21 cellular contexts compared by ENCODE assay signal in genomic region chr2:117967981-117968723, GRCh38. TPM values are rescaled to one million over a fixed set of nuclear protein-coding genes. Genes with fewer than 3 reads are reported as not detected.
DNase-seq lines count a peak whose midpoint lies in the region; ATAC-seq and TF ChIP-seq lines count a peak whose summit lies in the region.
"Had no signal": no experiment of that assay in that cellular context is flagged by ENCODE, and none has a peak within 500 bp of the region (broad histone marks: within the 10 kb centered on the region; RNA-seq: fewer than 3 reads in every experiment).

No MANE protein-coding gene starts in this region.

- no peak for TF ChIP-seq CTCF in AG10803 (conservative IDR thresholded peaks at IDR 0.05; ENCODE audit: low read length)
- TF ChIP-seq CTCF in fibroblast of the aortic adventitia (IDR thresholded peaks at IDR 0.05; ENCODE audit: insufficient read depth, low read length), result no peak
- no peak for TF ChIP-seq CTCF in nephron (IDR thresholded peaks at IDR 0.05; ENCODE audit: unreplicated experiment in 3 of 3)

- no peaks in the 10 kb centered on the region for H3K4me1 Mint-ChIP-seq in activated T-helper 17 cell treated with anti-CD3 and anti-CD28 coated beads, Interleukin-2, amount 50 U/mL, for 72 hours
- peaks cover 18% of the 10 kb centered on the region for H3K4me1 Mint-ChIP-seq in nephron
- peaks cover 2% of the 10 kb centered on the region for H3K4me1 Mint-ChIP-seq in activated CD8-positive, alpha-beta memory T cell treated with anti-CD3 and anti-CD28 coated beads, Interleukin-2, amount 10 ng/mL, durations not matched to agents 7 days and 5 days
- H3K4me1 Mint-ChIP-seq in activated T-cell treated with anti-CD3 and anti-CD28 coated beads, Interleukin-2, amount 50 U/mL, for 72 hours (ENCODE audit: low read depth), result no peaks in the 10 kb centered on the region

- H3K27ac Mint-ChIP-seq in activated T-helper 17 cell treated with anti-CD3 and anti-CD28 coated beads, Interleukin-2, amount 50 U/mL, for 72 hours, result peak overlapping the region; percentile 45
- peak overlapping the region; percentile 62 to 92 (median 91) for H3K27ac Mint-ChIP-seq in nephron
- H3K27ac Mint-ChIP-seq in activated CD8-positive, alpha-beta memory T cell treated with anti-CD3 and anti-CD28 coated beads, Interleukin-2, amount 10 ng/mL, durations not matched to agents 7 days and 5 days, result no peak overlapping the region
- H3K27ac Mint-ChIP-seq in activated T-cell treated with anti-CD3 and anti-CD28 coated beads, Interleukin-2, amount 50 U/mL, for 72 hours, result no peak overlapping the region

- H3K36me3 Mint-ChIP-seq in activated T-helper 17 cell treated with anti-CD3 and anti-CD28 coated beads, Interleukin-2, amount 50 U/mL, for 72 hours (ENCODE audit: low read depth), result peaks cover 98% of the 10 kb centered on the region
- H3K36me3 Mint-ChIP-seq in nephron (ENCODE audit: low read depth), result peaks cover 51% of the 10 kb centered on the region
- H3K36me3 Mint-ChIP-seq in activated CD8-positive, alpha-beta memory T cell treated with anti-CD3 and anti-CD28 coated beads, Interleukin-2, amount 10 ng/mL, durations not matched to agents 7 days and 5 days, result peaks cover 43% of the 10 kb centered on the region
- H3K36me3 Mint-ChIP-seq in activated T-cell treated with anti-CD3 and anti-CD28 coated beads, Interleukin-2, amount 50 U/mL, for 72 hours (ENCODE audit: insufficient read depth in 2 of 2), result peaks cover 7 to 16% of the 10 kb centered on the region in 2 donors

- H3K4me3 Mint-ChIP-seq in activated T-helper 17 cell treated with anti-CD3 and anti-CD28 coated beads, Interleukin-2, amount 50 U/mL, for 72 hours, result no peak overlapping the region
- H3K4me3 Mint-ChIP-seq in nephron, result peak overlapping the region in 1 of 3 experiments; percentile 8
- no peak overlapping the region for H3K4me3 Mint-ChIP-seq in activated CD8-positive, alpha-beta memory T cell treated with anti-CD3 and anti-CD28 coated beads, Interleukin-2, amount 10 ng/mL, durations not matched to agents 7 days and 5 days
- no peak overlapping the region for H3K4me3 Mint-ChIP-seq in activated T-cell treated with anti-CD3 and anti-CD28 coated beads, Interleukin-2, amount 50 U/mL, for 72 hours
- H3K4me3 Mint-ChIP-seq: CD4-positive, CD25-positive, alpha-beta regulatory T cell had no signal

- no peaks in the 10 kb centered on the region for H3K9me3 Mint-ChIP-seq in activated T-helper 17 cell treated with anti-CD3 and anti-CD28 coated beads, Interleukin-2, amount 50 U/mL, for 72 hours
- no peaks in the 10 kb centered on the region for H3K9me3 Mint-ChIP-seq in nephron
- no peaks in the 10 kb centered on the region for H3K9me3 Mint-ChIP-seq in activated CD8-positive, alpha-beta memory T cell treated with anti-CD3 and anti-CD28 coated beads, Interleukin-2, amount 10 ng/mL, durations not matched to agents 7 days and 5 days (ENCODE audit: low read depth)
- no peaks in the 10 kb centered on the region for H3K9me3 Mint-ChIP-seq in activated T-cell treated with anti-CD3 and anti-CD28 coated beads, Interleukin-2, amount 50 U/mL, for 72 hours
- H3K9me3 Mint-ChIP-seq: CD4-positive, CD25-positive, alpha-beta regulatory T cell had no signal

- CTCF ChIA-PET in activated CD8-positive, alpha-beta memory T cell treated with anti-CD3 and anti-CD28 coated beads, Interleukin-2, amount 10 ng/mL, durations not matched to agents 7 days and 5 days (lab: Charles Lee), result interaction anchor here (1.1 kb wide), 1 partner anchor 35 kb away, joined by 3 read pairs; no protein-coding TSS in a partner anchor

- ATAC-seq in activated T-helper 17 cell treated with anti-CD3 and anti-CD28 coated beads, Interleukin-2, amount 50 U/mL, for 72 hours (replicated peaks), result no peak
- ATAC-seq in GM18520 (IDR thresholded peaks at IDR 0.05; ENCODE audit: unreplicated experiment) (no peak), esophagus mucosa (no peak)
- no peak for ATAC-seq in activated CD8-positive, alpha-beta memory T cell treated with anti-CD3 and anti-CD28 coated beads, Interleukin-2, amount 10 ng/mL, durations not matched to agents 7 days and 5 days
- ATAC-seq in activated T-cell treated with anti-CD3 and anti-CD28 coated beads, Interleukin-2, amount 50 U/mL, for 72 hours (replicated peaks in 1 of 2), result no peak
- ATAC-seq: GM12878 had no signal

- H3K27me3 Mint-ChIP-seq in activated T-helper 17 cell treated with anti-CD3 and anti-CD28 coated beads, Interleukin-2, amount 50 U/mL, for 72 hours, result no peaks in the 10 kb centered on the region
- H3K27me3 Mint-ChIP-seq in nephron (ENCODE audit: low read depth), result no peaks in the 10 kb centered on the region
- no peaks in the 10 kb centered on the region for H3K27me3 Mint-ChIP-seq in activated CD8-positive, alpha-beta memory T cell treated with anti-CD3 and anti-CD28 coated beads, Interleukin-2, amount 10 ng/mL, durations not matched to agents 7 days and 5 days
- H3K27me3 Mint-ChIP-seq in activated T-cell treated with anti-CD3 and anti-CD28 coated beads, Interleukin-2, amount 50 U/mL, for 72 hours (ENCODE audit: low read depth), result no peaks in the 10 kb centered on the region
- H3K27me3 Mint-ChIP-seq: CD4-positive, CD25-positive, alpha-beta regulatory T cell had no signal

- peak; percentile 52 for DNase-seq in AG10803 (ENCODE audit: low read depth)
- DNase-seq in fibroblast of the aortic adventitia (ENCODE audit: low read depth), result peak; percentile 32
- no peak for DNase-seq in activated CD8-positive, alpha-beta memory T cell treated with anti-CD3 and anti-CD28 coated beads, Interleukin-2, amount 10 ng/mL, durations not matched to agents 7 days and 5 days
- no peak for DNase-seq in activated T-cell treated with anti-CD3 and anti-CD28 coated beads, Interleukin-2, amount 50 U/mL, for 72 hours
- DNase-seq: 8988T; CD4-positive, CD25-positive, alpha-beta regulatory T cell; Karpas-422; NCI-H1092; NCI-H1417 treated with DMSO at 0.1 percent for 48 hours; NCI-H1694 treated with DMSO at 0.1 percent for 48 hours; NCI-H2227 treated with DMSO at 0.1 percent for 48 hours; NCI-H526 treated with DMSO at 0.1 percent for 48 hours; Right ventricle myocardium superior; RPMI8226 had no signal

- no peak overlapping the region for H3K4me3 ChIP-seq in AG10803 (ENCODE audit: low read length)
- no peak overlapping the region for H3K4me3 ChIP-seq in fibroblast of the aortic adventitia (ENCODE audit: low read depth, low read length)
- H3K4me3 ChIP-seq: BLaER1, GM12878, SJSA1 had no signal

RNA-seq across cellular contexts. Expression of gene CCDC93, which starts 45.7 kb away (rescaled TPM):
- 10 to 100 TPM; 30.6 to 43.6 TPM for total RNA-seq in activated T-helper 17 cell treated with anti-CD3 and anti-CD28 coated beads, Interleukin-2, amount 50 U/mL, for 72 hours
- total RNA-seq in fibroblast of the aortic adventitia (ENCODE audit: low replicate concordance), result 23.9 and 30.5 TPM in 2 replicates
- 11.5 TPM for total RNA-seq in esophagus mucosa
- total RNA-seq in activated CD8-positive, alpha-beta memory T cell treated with anti-CD3 and anti-CD28 coated beads, Interleukin-2, amount 10 ng/mL, durations not matched to agents 7 days and 5 days, result 10 to 100 TPM; 36.9 to 42.0 TPM
- 10 to 100 TPM; 34.1 to 39.3 TPM for total RNA-seq in activated T-cell treated with anti-CD3 and anti-CD28 coated beads, Interleukin-2, amount 50 U/mL, for 72 hours

Comparison
In these comparisons a context has a peak if more than half of its experiments do, and no peak if none do; other contexts are left out.
1. DNase-seq: peak in AG10803 (single experiment) and fibroblast of the aortic adventitia (single experiment); none in activated CD8-positive, alpha-beta memory T cell treated with anti-CD3 and anti-CD28 coated beads, Interleukin-2, amount 10 ng/mL, durations not matched to agents 7 days and 5 days (single experiment) and activated T-cell treated with anti-CD3 and anti-CD28 coated beads, Interleukin-2, amount 50 U/mL, for 72 hours (0 of 2).
2. H3K27ac Mint-ChIP-seq: peak in activated T-helper 17 cell treated with anti-CD3 and anti-CD28 coated beads, Interleukin-2, amount 50 U/mL, for 72 hours (single experiment) and nephron (3 of 3); none in activated CD8-positive, alpha-beta memory T cell treated with anti-CD3 and anti-CD28 coated beads, Interleukin-2, amount 10 ng/mL, durations not matched to agents 7 days and 5 days (single experiment) and activated T-cell treated with anti-CD3 and anti-CD28 coated beads, Interleukin-2, amount 50 U/mL, for 72 hours (single experiment).